Comparison of ENCODE assay signal across 1 cellular context in the genomic region with DNA sequence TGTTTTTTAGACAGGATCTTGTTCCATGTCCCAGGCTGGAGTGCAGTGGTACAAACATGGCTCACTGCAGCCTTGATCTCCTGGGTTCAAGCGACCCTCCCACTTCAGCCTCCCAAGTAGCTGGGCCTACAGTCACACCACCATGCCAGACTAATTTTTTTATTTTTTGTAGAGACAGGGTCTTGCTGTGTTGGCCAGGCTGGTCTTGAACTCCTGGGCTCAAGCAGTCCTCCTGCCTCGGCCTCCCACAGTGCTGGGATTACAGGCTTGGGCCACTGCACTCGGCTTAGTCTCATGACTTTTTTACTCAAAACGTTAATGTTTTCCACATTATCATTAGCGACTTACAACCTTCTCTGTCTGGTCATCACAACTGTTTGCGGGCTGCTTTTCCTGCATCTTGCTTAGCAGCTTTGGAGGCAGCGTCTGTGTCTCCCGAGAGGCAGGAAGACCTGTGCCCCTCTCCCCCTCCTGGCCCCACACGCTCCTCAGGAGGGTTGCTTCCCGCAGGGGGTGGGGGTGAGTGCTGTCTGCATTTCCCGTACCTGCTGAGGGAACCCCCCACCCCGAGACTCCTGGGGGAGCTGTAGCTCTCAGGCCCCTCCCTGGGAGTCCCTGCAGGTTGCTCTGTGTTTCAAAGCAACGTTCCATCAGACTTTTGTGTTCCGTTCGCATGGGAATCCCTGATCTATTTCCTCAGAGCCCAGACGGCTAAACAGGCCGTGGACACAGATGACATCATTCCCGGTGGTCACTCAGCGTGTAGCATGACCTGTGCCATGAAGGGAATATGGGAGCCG.
TF ChIP-seq lines count a peak whose summit lies in the region.

No MANE protein-coding gene starts in this region.

TF ChIP-seq in K562, 482 proteins besides CTCF, POLR2A, EP300 and RAD21:
- no peak for TF ChIP-seq RUNX1 (IDR thresholded peaks at IDR 0.05; ENCODE audit: low read depth)
- peak; percentile 82 for TF ChIP-seq ZNF121 (CRISPR knock-in tag; conservative IDR thresholded peaks at IDR 0.05)
- TF ChIP-seq POU5F1 (IDR thresholded peaks at IDR 0.05; ENCODE audit: borderline replicate concordance, low read depth, low read length, partially characterized antibody): no peak
- no peak for TF ChIP-seq ZNF3 (CRISPR knock-in tag; IDR thresholded peaks at IDR 0.05)
- TF ChIP-seq PTBP1 (IDR thresholded peaks at IDR 0.05; ENCODE audit: low read depth, low read length): no peak
